ENCODE assay signal across 1 cellular context in genomic region chr1:155976062-155976912, GRCh38.
TF ChIP-seq lines count a peak whose summit lies in the region.

No MANE protein-coding gene starts in this region.

TF ChIP-seq in HEK293, 187 proteins besides CTCF, POLR2A, EP300 and RAD21 (continued from another document and continues in another):
- TF ChIP-seq, protein P1, sequence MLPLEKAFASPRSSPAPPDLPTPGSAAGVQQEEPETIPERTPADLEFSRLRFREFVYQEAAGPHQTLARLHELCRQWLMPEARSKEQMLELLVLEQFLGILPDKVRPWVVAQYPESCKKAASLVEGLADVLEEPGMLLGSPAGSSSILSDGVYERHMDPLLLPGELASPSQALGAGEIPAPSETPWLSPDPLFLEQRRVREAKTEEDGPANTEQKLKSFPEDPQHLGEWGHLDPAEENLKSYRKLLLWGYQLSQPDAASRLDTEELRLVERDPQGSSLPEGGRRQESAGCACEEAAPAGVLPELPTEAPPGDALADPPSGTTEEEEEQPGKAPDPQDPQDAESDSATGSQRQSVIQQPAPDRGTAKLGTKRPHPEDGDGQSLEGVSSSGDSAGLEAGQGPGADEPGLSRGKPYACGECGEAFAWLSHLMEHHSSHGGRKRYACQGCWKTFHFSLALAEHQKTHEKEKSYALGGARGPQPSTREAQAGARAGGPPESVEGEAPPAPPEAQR (tag by site-specific recombination; IDR thresholded peaks at IDR 0.05), result no peak
- no peak for TF ChIP-seq ZNF157 (tag by site-specific recombination; IDR thresholded peaks at IDR 0.05)
- TF ChIP-seq ZNF112 (tag by site-specific recombination; IDR thresholded peaks at IDR 0.05), result no peak
- TF ChIP-seq, protein P2, sequence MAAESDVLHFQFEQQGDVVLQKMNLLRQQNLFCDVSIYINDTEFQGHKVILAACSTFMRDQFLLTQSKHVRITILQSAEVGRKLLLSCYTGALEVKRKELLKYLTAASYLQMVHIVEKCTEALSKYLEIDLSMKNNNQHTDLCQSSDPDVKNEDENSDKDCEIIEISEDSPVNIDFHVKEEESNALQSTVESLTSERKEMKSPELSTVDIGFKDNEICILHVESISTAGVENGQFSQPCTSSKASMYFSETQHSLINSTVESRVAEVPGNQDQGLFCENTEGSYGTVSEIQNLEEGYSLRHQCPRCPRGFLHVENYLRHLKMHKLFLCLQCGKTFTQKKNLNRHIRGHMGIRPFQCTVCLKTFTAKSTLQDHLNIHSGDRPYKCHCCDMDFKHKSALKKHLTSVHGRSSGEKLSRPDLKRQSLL (tag by site-specific recombination; IDR thresholded peaks at IDR 0.05), result no peak
- TF ChIP-seq, protein P3, sequence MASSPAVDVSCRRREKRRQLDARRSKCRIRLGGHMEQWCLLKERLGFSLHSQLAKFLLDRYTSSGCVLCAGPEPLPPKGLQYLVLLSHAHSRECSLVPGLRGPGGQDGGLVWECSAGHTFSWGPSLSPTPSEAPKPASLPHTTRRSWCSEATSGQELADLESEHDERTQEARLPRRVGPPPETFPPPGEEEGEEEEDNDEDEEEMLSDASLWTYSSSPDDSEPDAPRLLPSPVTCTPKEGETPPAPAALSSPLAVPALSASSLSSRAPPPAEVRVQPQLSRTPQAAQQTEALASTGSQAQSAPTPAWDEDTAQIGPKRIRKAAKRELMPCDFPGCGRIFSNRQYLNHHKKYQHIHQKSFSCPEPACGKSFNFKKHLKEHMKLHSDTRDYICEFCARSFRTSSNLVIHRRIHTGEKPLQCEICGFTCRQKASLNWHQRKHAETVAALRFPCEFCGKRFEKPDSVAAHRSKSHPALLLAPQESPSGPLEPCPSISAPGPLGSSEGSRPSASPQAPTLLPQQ (tag by site-specific recombination; IDR thresholded peaks at IDR 0.05), result peak; percentile 16
- peak; percentile 4 for TF ChIP-seq ZBTB26 (tag by site-specific recombination; optimal IDR thresholded peaks at IDR 0.05)
- no peak for TF ChIP-seq ATF2 (tag by site-specific recombination; IDR thresholded peaks at IDR 0.05; ENCODE audit: low read depth)
- TF ChIP-seq ZNF596 (tag by site-specific recombination; IDR thresholded peaks at IDR 0.05), result no peak
- no peak for TF ChIP-seq ZNF747 (tag by site-specific recombination; IDR thresholded peaks at IDR 0.05)
- TF ChIP-seq SP7 (tag by site-specific recombination; IDR thresholded peaks at IDR 0.05), result peak; percentile 88
- no peak for TF ChIP-seq HOXA7 (CRISPR knock-in tag; IDR thresholded peaks at IDR 0.05; ENCODE audit: borderline replicate concordance)
- no peak for TF ChIP-seq ZNF19 (tag by site-specific recombination; IDR thresholded peaks at IDR 0.05; ENCODE audit: low read depth)
- peak; percentile 98 for TF ChIP-seq ZNF600 (tag by site-specific recombination; IDR thresholded peaks at IDR 0.05)
- no peak for TF ChIP-seq ZNF777 (tag by site-specific recombination; IDR thresholded peaks at IDR 0.05; ENCODE audit: borderline replicate concordance)
- TF ChIP-seq ZNF223 (tag by site-specific recombination; IDR thresholded peaks at IDR 0.05), result no peak
- TF ChIP-seq BCL11B (tag by site-specific recombination; IDR thresholded peaks at IDR 0.05; ENCODE audit: low read depth), result no peak; the same call in 1 of the 2 replicates
- no peak for TF ChIP-seq PBX3 (CRISPR knock-in tag; IDR thresholded peaks at IDR 0.05)
- no peak for TF ChIP-seq ZNF132 (tag by site-specific recombination; IDR thresholded peaks at IDR 0.05; ENCODE audit: borderline replicate concordance)
- no peak for TF ChIP-seq ZNF48 (tag by site-specific recombination; IDR thresholded peaks at IDR 0.05)
- TF ChIP-seq ZBTB20 (tag by site-specific recombination; IDR thresholded peaks at IDR 0.05), result peak; percentile 87
- TF ChIP-seq KLF1 (tag by site-specific recombination; IDR thresholded peaks at IDR 0.05), result 0 out of 2 replicates have a peak, but pooled peaks have one; percentile 42
- TF ChIP-seq, protein P4, sequence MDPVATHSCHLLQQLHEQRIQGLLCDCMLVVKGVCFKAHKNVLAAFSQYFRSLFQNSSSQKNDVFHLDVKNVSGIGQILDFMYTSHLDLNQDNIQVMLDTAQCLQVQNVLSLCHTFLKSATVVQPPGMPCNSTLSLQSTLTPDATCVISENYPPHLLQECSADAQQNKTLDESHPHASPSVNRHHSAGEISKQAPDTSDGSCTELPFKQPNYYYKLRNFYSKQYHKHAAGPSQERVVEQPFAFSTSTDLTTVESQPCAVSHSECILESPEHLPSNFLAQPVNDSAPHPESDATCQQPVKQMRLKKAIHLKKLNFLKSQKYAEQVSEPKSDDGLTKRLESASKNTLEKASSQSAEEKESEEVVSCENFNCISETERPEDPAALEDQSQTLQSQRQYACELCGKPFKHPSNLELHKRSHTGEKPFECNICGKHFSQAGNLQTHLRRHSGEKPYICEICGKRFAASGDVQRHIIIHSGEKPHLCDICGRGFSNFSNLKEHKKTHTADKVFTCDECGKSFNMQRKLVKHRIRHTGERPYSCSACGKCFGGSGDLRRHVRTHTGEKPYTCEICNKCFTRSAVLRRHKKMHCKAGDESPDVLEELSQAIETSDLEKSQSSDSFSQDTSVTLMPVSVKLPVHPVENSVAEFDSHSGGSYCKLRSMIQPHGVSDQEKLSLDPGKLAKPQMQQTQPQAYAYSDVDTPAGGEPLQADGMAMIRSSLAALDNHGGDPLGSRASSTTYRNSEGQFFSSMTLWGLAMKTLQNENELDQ (tag by site-specific recombination; IDR thresholded peaks at IDR 0.05; ENCODE audit: low read depth), result no peak
- TF ChIP-seq ZNF654 (tag by site-specific recombination; IDR thresholded peaks at IDR 0.05; ENCODE audit: low read depth), result no peak
- peak; percentile 34; the same call in 1 of the 2 replicates for TF ChIP-seq ZNF335 (tag by site-specific recombination; conservative IDR thresholded peaks at IDR 0.05)
- no peak for TF ChIP-seq ZBTB1 (tag by site-specific recombination; IDR thresholded peaks at IDR 0.05)
- TF ChIP-seq SETDB1 (IDR thresholded peaks at IDR 0.05; ENCODE audit: insufficient read length, low read length), result no peak
- no peak for TF ChIP-seq ZNF677 (tag by site-specific recombination; IDR thresholded peaks at IDR 0.05)
- TF ChIP-seq WT1 (tag by site-specific recombination; IDR thresholded peaks at IDR 0.05), result no peak; the same call in 1 of the 2 replicates
- no peak; the same call in 1 of the 2 replicates for TF ChIP-seq MZF1 (tag by site-specific recombination; IDR thresholded peaks at IDR 0.05; ENCODE audit: borderline replicate concordance)
- no peak for TF ChIP-seq ZNF24 (tag by site-specific recombination; IDR thresholded peaks at IDR 0.05)
- TF ChIP-seq KLF10 (tag by site-specific recombination; IDR thresholded peaks at IDR 0.05), result no peak; the same call in 1 of the 2 replicates
- TF ChIP-seq ZNF146 (tag by site-specific recombination; IDR thresholded peaks at IDR 0.05), result no peak
- no peak for TF ChIP-seq ZSCAN5A (tag by site-specific recombination; IDR thresholded peaks at IDR 0.05)
- no peak for TF ChIP-seq ZNF202 (tag by site-specific recombination; IDR thresholded peaks at IDR 0.05; ENCODE audit: borderline replicate concordance)
- TF ChIP-seq, protein P5, sequence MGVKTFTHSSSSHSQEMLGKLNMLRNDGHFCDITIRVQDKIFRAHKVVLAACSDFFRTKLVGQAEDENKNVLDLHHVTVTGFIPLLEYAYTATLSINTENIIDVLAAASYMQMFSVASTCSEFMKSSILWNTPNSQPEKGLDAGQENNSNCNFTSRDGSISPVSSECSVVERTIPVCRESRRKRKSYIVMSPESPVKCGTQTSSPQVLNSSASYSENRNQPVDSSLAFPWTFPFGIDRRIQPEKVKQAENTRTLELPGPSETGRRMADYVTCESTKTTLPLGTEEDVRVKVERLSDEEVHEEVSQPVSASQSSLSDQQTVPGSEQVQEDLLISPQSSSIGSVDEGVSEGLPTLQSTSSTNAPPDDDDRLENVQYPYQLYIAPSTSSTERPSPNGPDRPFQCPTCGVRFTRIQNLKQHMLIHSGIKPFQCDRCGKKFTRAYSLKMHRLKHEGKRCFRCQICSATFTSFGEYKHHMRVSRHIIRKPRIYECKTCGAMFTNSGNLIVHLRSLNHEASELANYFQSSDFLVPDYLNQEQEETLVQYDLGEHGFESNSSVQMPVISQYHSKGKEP (tag by site-specific recombination; IDR thresholded peaks at IDR 0.05), result no peak; the same call in 1 of the 2 replicates
- TF ChIP-seq ZNF354C (tag by site-specific recombination; IDR thresholded peaks at IDR 0.05; ENCODE audit: borderline replicate concordance, low read depth), result no peak
- TF ChIP-seq ZNF830 (tag by site-specific recombination; IDR thresholded peaks at IDR 0.05; ENCODE audit: low read depth), result no peak
- no peak for TF ChIP-seq ZNF555 (tag by site-specific recombination; conservative IDR thresholded peaks at IDR 0.05)
- no peak for TF ChIP-seq ZBTB7A (tag by site-specific recombination; IDR thresholded peaks at IDR 0.05; ENCODE audit: low read depth)
- TF ChIP-seq, protein P6, sequence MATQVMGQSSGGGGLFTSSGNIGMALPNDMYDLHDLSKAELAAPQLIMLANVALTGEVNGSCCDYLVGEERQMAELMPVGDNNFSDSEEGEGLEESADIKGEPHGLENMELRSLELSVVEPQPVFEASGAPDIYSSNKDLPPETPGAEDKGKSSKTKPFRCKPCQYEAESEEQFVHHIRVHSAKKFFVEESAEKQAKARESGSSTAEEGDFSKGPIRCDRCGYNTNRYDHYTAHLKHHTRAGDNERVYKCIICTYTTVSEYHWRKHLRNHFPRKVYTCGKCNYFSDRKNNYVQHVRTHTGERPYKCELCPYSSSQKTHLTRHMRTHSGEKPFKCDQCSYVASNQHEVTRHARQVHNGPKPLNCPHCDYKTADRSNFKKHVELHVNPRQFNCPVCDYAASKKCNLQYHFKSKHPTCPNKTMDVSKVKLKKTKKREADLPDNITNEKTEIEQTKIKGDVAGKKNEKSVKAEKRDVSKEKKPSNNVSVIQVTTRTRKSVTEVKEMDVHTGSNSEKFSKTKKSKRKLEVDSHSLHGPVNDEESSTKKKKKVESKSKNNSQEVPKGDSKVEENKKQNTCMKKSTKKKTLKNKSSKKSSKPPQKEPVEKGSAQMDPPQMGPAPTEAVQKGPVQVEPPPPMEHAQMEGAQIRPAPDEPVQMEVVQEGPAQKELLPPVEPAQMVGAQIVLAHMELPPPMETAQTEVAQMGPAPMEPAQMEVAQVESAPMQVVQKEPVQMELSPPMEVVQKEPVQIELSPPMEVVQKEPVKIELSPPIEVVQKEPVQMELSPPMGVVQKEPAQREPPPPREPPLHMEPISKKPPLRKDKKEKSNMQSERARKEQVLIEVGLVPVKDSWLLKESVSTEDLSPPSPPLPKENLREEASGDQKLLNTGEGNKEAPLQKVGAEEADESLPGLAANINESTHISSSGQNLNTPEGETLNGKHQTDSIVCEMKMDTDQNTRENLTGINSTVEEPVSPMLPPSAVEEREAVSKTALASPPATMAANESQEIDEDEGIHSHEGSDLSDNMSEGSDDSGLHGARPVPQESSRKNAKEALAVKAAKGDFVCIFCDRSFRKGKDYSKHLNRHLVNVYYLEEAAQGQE (tag by site-specific recombination; IDR thresholded peaks at IDR 0.05), result no peak
- TF ChIP-seq AEBP2 (tag by site-specific recombination; IDR thresholded peaks at IDR 0.05; ENCODE audit: borderline replicate concordance), result no peak
- no peak for TF ChIP-seq ZNF114 (tag by site-specific recombination; IDR thresholded peaks at IDR 0.05)
- TF ChIP-seq OVOL3 (tag by site-specific recombination; IDR thresholded peaks at IDR 0.05), result no peak
